ENCODE assay signal across 8 cellular contexts in the genomic region with DNA sequence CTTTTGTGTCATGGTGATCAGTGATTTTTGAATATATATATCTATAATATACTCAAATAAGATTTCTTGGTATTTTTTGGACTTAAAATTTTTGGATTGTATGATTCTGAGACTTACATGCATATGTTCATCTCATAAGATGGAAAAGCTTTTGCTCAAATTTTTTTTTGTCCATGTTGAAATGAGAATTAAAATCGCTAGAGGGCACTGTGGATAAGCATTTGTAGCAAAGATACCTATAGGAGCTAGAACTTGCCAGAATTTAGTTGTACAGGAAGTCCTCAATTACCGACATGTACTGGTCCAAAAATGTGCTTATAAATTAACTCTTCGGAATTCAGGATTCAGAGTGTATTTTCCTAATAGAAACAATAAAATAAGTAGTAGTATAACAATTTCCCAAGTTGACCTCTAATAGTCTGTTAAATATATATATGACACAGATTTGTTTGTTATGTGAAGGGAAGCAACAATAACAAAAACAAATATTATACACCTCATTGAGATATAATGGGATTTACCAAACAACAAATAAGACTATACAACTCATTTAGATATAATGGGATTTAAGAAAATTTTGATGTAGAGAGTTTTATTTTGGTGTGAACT.
A peak's percentile ranks its signal among the peaks of the same experiment; 100 is the strongest.
DNase-seq lines count a peak whose midpoint lies in the region; ATAC-seq, FAIRE-seq and TF ChIP-seq lines count a peak whose summit lies in the region.

No MANE protein-coding gene starts in this region.

- WGBS in pancreas, 2 donors = 1 to 2% methylated on average over 3 of the region's 3 CpGs

- intact Hi-C loops in pancreas (cut with DNase I) = loop anchor here in 1 of 3 donors (10.0 kb wide), 1 partner anchor 909 kb away; no protein-coding TSS in a partner anchor

- peak; percentile 76 for FAIRE-seq in pancreas (lab: Jason Lieb, UNC)

- no peaks in the 10 kb centered on the region for H3K4me1 Mint-ChIP-seq in stimulated activated naive CD8-positive, alpha-beta T cell treated with anti-CD3 and anti-CD28 coated beads, Interleukin-15, amount 100 ng/mL, for 72 hours

- H3K27me3 ChIP-seq in MM.1S (replicated peaks; ENCODE audit: insufficient read depth, low read length) (no peaks in the 10 kb centered on the region), pancreas (no peaks in the 10 kb centered on the region)

- no peaks in the 10 kb centered on the region for H3F3A ChIP-seq in MM.1S (ENCODE audit: insufficient read depth, low read length)

- H3K4me3 ChIP-seq in MM.1S (ENCODE audit: low read length) = no peak overlapping the region
- no peak overlapping the region for H3K4me3 ChIP-seq in fibroblast of mammary gland (ENCODE audit: control insufficient read depth, low read depth, low read length)
- H3K4me3 ChIP-seq in pancreas = no peak overlapping the region

- H3K4me3 Mint-ChIP-seq in stimulated activated naive CD8-positive, alpha-beta T cell treated with anti-CD3 and anti-CD28 coated beads, Interleukin-15, amount 100 ng/mL, for 72 hours = no peak overlapping the region

- no peaks in the 10 kb centered on the region for H3K79me2 ChIP-seq in MM.1S (ENCODE audit: low read length)

- ATAC-seq in stimulated activated naive CD8-positive, alpha-beta T cell treated with anti-CD3 and anti-CD28 coated beads, Interleukin-15, amount 100 ng/mL, for 72 hours = peak; percentile 61
- no peak for ATAC-seq in stimulated activated naive CD8-positive, alpha-beta T cell treated with anti-CD3 and anti-CD28 coated beads, Interleukin-15, Interleukin-2, amounts not matched to agents 100 U/mL and 50 U/mL, for 24 hours
- ATAC-seq in HG02571 (IDR thresholded peaks at IDR 0.05; ENCODE audit: unreplicated experiment) (peak; percentile 79), pancreas (peak in 3 of 4 donors; percentile 71 to 79 (median 71)), omental fat pad (ENCODE audit: low FRiP score) (no peak)

- DNase-seq in stimulated activated naive CD8-positive, alpha-beta T cell treated with anti-CD3 and anti-CD28 coated beads, Interleukin-15, amount 100 ng/mL, for 72 hours = no peak
- no peak for DNase-seq in stimulated activated naive CD8-positive, alpha-beta T cell treated with anti-CD3 and anti-CD28 coated beads, Interleukin-15, Interleukin-2, amounts not matched to agents 100 U/mL and 50 U/mL, for 24 hours
- peak; percentile 73 for DNase-seq in MM.1S
- DNase-seq in SHP77 treated with DMSO at 0.1 percent for 48 hours (lab: John Stamatoyannopoulos, UW) = peak; percentile 70
- DNase-seq in fibroblast of mammary gland (ENCODE audit: low read depth) = peak; percentile 69
- DNase-seq in pancreas = no peak
- no peak for DNase-seq in omental fat pad (ENCODE audit: low spot score)

- no peak overlapping the region for H3K4me2 ChIP-seq in MM.1S (ENCODE audit: low read depth, low read length)

- H3K36me3 ChIP-seq in MM.1S (replicated peaks; ENCODE audit: insufficient read depth, low read length) = no peaks in the 10 kb centered on the region
- no peaks in the 10 kb centered on the region for H3K36me3 ChIP-seq in pancreas

- H3K9me2 ChIP-seq in MM.1S (replicated peaks; ENCODE audit: insufficient read depth, low read length) = no peaks in the 10 kb centered on the region

- peaks cover 8% of the 10 kb centered on the region for H3K27me3 Mint-ChIP-seq in stimulated activated naive CD8-positive, alpha-beta T cell treated with anti-CD3 and anti-CD28 coated beads, Interleukin-15, amount 100 ng/mL, for 72 hours

- H3K27ac Mint-ChIP-seq in stimulated activated naive CD8-positive, alpha-beta T cell treated with anti-CD3 and anti-CD28 coated beads, Interleukin-15, amount 100 ng/mL, for 72 hours = no peak overlapping the region

- no peak overlapping the region for H3K9ac ChIP-seq in MM.1S (ENCODE audit: low read length)

- H3K4me1 ChIP-seq in MM.1S (ENCODE audit: low read length) = peaks cover 23% of the 10 kb centered on the region
- H3K4me1 ChIP-seq in pancreas = no peaks in the 10 kb centered on the region

- peak; percentile 53 for TF ChIP-seq CTCF in MM.1S (IDR thresholded peaks at IDR 0.05; ENCODE audit: low read length)
- TF ChIP-seq CTCF in fibroblast of mammary gland (conservative IDR thresholded peaks at IDR 0.05; ENCODE audit: control insufficient read depth, insufficient read depth, low read depth, low read length) = peak; percentile 61
- peak; percentile 9 to 39 (median 32) for TF ChIP-seq CTCF in pancreas (IDR thresholded peaks at IDR 0.05)
- no peak for TF ChIP-seq CTCF in omental fat pad (IDR thresholded peaks at IDR 0.05)

- H2AFZ ChIP-seq in MM.1S (ENCODE audit: low read length) = no peak overlapping the region

- H3K27ac ChIP-seq in MM.1S (ENCODE audit: low read length) (no peak overlapping the region), pancreas (no peak overlapping the region)

- H3K9me3 Mint-ChIP-seq in stimulated activated naive CD8-positive, alpha-beta T cell treated with anti-CD3 and anti-CD28 coated beads, Interleukin-15, amount 100 ng/mL, for 72 hours = peaks cover 0 to 3% of the 10 kb centered on the region in 2 donors

- H4K20me1 ChIP-seq in MM.1S (ENCODE audit: insufficient read depth, low read length) = no peaks in the 10 kb centered on the region

- H3K9me3 ChIP-seq in MM.1S (replicated peaks; ENCODE audit: insufficient read depth, low read length) (no peaks in the 10 kb centered on the region), pancreas (no peaks in the 10 kb centered on the region)

Comparison
In these comparisons a context has a peak if more than half of its experiments do, and no peak if none do; other contexts are left out.
1. ATAC-seq: peak in stimulated activated naive CD8-positive, alpha-beta T cell treated with anti-CD3 and anti-CD28 coated beads, Interleukin-15, amount 100 ng/mL, for 72 hours (single experiment), HG02571 (single experiment) and pancreas (3 of 4); none in stimulated activated naive CD8-positive, alpha-beta T cell treated with anti-CD3 and anti-CD28 coated beads, Interleukin-15, Interleukin-2, amounts not matched to agents 100 U/mL and 50 U/mL, for 24 hours (single experiment) and omental fat pad (single experiment).
2. DNase-seq: peak in MM.1S (single experiment), SHP77 treated with DMSO at 0.1 percent for 48 hours (single experiment) and fibroblast of mammary gland (single experiment); none in stimulated activated naive CD8-positive, alpha-beta T cell treated with anti-CD3 and anti-CD28 coated beads, Interleukin-15, amount 100 ng/mL, for 72 hours (0 of 2), stimulated activated naive CD8-positive, alpha-beta T cell treated with anti-CD3 and anti-CD28 coated beads, Interleukin-15, Interleukin-2, amounts not matched to agents 100 U/mL and 50 U/mL, for 24 hours (single experiment), pancreas (0 of 6) and omental fat pad (single experiment).
3. CTCF ChIP-seq: peak in MM.1S (single experiment), fibroblast of mammary gland (single experiment) and pancreas (4 of 4); none in omental fat pad (0 of 3).